ENCODE assay signal across 40 cellular contexts in genomic region chr20:59320426-59320825, GRCh38. TPM values are rescaled to one million over a fixed set of nuclear protein-coding genes. Genes with fewer than 3 reads are reported as not detected.
"Had no signal": no experiment of that assay in that cellular context is flagged by ENCODE, and none has a peak within 500 bp of the region (broad histone marks: within the 10 kb centered on the region; RNA-seq: fewer than 3 reads in every experiment).

No MANE protein-coding gene starts in this region.

- FAIRE-seq: astrocyte, bronchial epithelial cell had no signal

- DNase-seq: activated effector memory CD4-positive, alpha-beta T cell treated with anti-CD3 and anti-CD28 coated beads, Interleukin-2, amount 50 U/mL, for 16 hours; activated effector memory CD4-positive, alpha-beta T cell treated with Interleukin-2 at 50 U/mL for 16 hours; activated gamma-delta T cell; activated gamma-delta T cell treated with Interleukin-2 at 50 U/mL for 16 hours; activated naive CD4-positive, alpha-beta T cell; activated naive CD4-positive, alpha-beta T cell treated with anti-CD3 and anti-CD28 coated beads for 36 hours; activated naive CD4-positive, alpha-beta T cell treated with anti-CD3 and anti-CD28 coated beads, Interleukin-2, amount 10 ng/mL, durations not matched to agents 7 days and 5 days; activated naive CD4-positive, alpha-beta T cell treated with anti-CD3 and anti-CD28 coated beads, Interleukin-2, amount 50 U/mL, for 16 hours; activated naive CD4-positive, alpha-beta T cell treated with Interleukin-2 at 50 U/mL for 16 hours; activated naive CD8-positive, alpha-beta T cell treated with anti-CD3 and anti-CD28 coated beads for 36 hours; activated naive CD8-positive, alpha-beta T cell treated with anti-CD3 and anti-CD28 coated beads, Interleukin-2, amount 10 ng/mL, durations not matched to agents 7 days and 5 days; activated naive CD8-positive, alpha-beta T cell treated with anti-CD3 and anti-CD28 coated beads, Interleukin-2, amount 50 U/mL, for 24 hours; activated T-cell treated with anti-CD3 and anti-CD28 coated beads, Interleukin-2, amount 50 U/mL, for 1 hour; activated T-cell treated with anti-CD3 and anti-CD28 coated beads, Interleukin-2, amount 50 U/mL, for 24 hours; activated T-cell treated with anti-CD3 and anti-CD28 coated beads, Interleukin-2, amount 50 U/mL, for 4 hours; activated T-cell treated with anti-CD3 and anti-CD28 coated beads, Interleukin-2, amount 50 U/mL, for 48 hours; activated T-cell treated with anti-CD3 and anti-CD28 coated beads, Interleukin-2, amount 50 U/mL, for 72 hours; adrenal gland; amniotic stem cell; amygdala; anterior cingulate cortex; body of pancreas; brain microvascular endothelial cell; central memory CD4-positive, alpha-beta T cell; cerebellar nuclear complex had no signal

- H3K4me1 ChIP-seq: adrenal gland, ascending aorta, breast epithelium had no signal

- ATAC-seq: activated naive CD4-positive, alpha-beta T cell treated with anti-CD3 and anti-CD28 coated beads, Interleukin-2, amount 50 U/mL, for 72 hours; activated naive CD8-positive, alpha-beta T cell treated with anti-CD3 and anti-CD28 coated beads, Interleukin-2, amount 50 U/mL, for 24 hours; activated T-cell treated with anti-CD3 and anti-CD28 coated beads, Interleukin-2, amount 50 U/mL, for 4 hours; activated T-cell treated with anti-CD3 and anti-CD28 coated beads, Interleukin-2, amount 50 U/mL, for 72 hours; activated T-helper 17 cell treated with anti-CD3 and anti-CD28 coated beads, Interleukin-2, amount 50 U/mL, for 72 hours; body of pancreas had no signal

- H3K27me3 Mint-ChIP-seq: activated naive CD4-positive, alpha-beta T cell treated with anti-CD3 and anti-CD28 coated beads, Interleukin-2, amount 50 U/mL, for 24 hours; activated naive CD8-positive, alpha-beta T cell; activated naive CD8-positive, alpha-beta T cell treated with anti-CD3 and anti-CD28 coated beads for 36 hours; activated naive CD8-positive, alpha-beta T cell treated with anti-CD3 and anti-CD28 coated beads, Interleukin-2, amount 50 U/mL, for 24 hours; activated T-cell treated with anti-CD3 and anti-CD28 coated beads, Interleukin-2, amount 50 U/mL, for 24 hours; activated T-helper 17 cell treated with anti-CD3 and anti-CD28 coated beads, Interleukin-2, amount 50 U/mL, for 72 hours had no signal

- H3K4me3 ChIP-seq: adrenal gland, ascending aorta, body of pancreas, breast epithelium, cardiac muscle cell had no signal

- H3K27me3 ChIP-seq: adrenal gland, ascending aorta, body of pancreas, brain microvascular endothelial cell, breast epithelium had no signal

- H3K27ac ChIP-seq: adrenal gland, ascending aorta, body of pancreas, brain microvascular endothelial cell, breast epithelium, cardiac muscle cell had no signal

- H3K27ac Mint-ChIP-seq: activated naive CD4-positive, alpha-beta T cell treated with anti-CD3 and anti-CD28 coated beads for 36 hours; activated naive CD4-positive, alpha-beta T cell treated with anti-CD3 and anti-CD28 coated beads, Interleukin-2, amount 10 ng/mL, durations not matched to agents 7 days and 5 days; activated naive CD4-positive, alpha-beta T cell treated with anti-CD3 and anti-CD28 coated beads, Interleukin-2, amount 50 U/mL, for 24 hours; activated naive CD4-positive, alpha-beta T cell treated with anti-CD3 and anti-CD28 coated beads, Interleukin-2, amount 50 U/mL, for 72 hours; activated naive CD8-positive, alpha-beta T cell; activated naive CD8-positive, alpha-beta T cell treated with anti-CD3 and anti-CD28 coated beads for 36 hours; activated naive CD8-positive, alpha-beta T cell treated with anti-CD3 and anti-CD28 coated beads, Interleukin-2, amount 10 ng/mL, durations not matched to agents 7 days and 5 days; activated naive CD8-positive, alpha-beta T cell treated with anti-CD3 and anti-CD28 coated beads, Interleukin-2, amount 50 U/mL, for 24 hours; activated T-cell treated with anti-CD3 and anti-CD28 coated beads, Interleukin-2, amount 50 U/mL, for 24 hours; activated T-cell treated with anti-CD3 and anti-CD28 coated beads, Interleukin-2, amount 50 U/mL, for 72 hours; activated T-helper 1 cell treated with anti-CD3 and anti-CD28 coated beads, Interleukin-12 subunit alpha, Interleukin-12 subunit beta, Interleukin-2, Interleukin-4 antibody, amounts not matched to agents 30 ng/mL and 10 ng/mL and 1 ng/mL, durations not matched to agents 14 hours and 24 hours and 36 hours; activated T-helper 17 cell treated with anti-CD3 and anti-CD28 coated beads, Interleukin-2, amount 50 U/mL, for 72 hours; activated T-helper 2 cell treated with anti-CD3 and anti-CD28 coated beads, Interferon-gamma antibody, Interleukin-2, Interleukin-4, amounts not matched to agents 10 μg/mL and 5 μg/mL and 100 μg/mL, durations not matched to agents 14 hours and 24 hours and 36 hours; brain had no signal

- H3K36me3 ChIP-seq: adrenal gland, ascending aorta, brain microvascular endothelial cell, breast epithelium, cardiac muscle cell had no signal

- H3K9me3 Mint-ChIP-seq: activated naive CD4-positive, alpha-beta T cell treated with anti-CD3 and anti-CD28 coated beads for 36 hours; activated naive CD4-positive, alpha-beta T cell treated with anti-CD3 and anti-CD28 coated beads, Interleukin-2, amount 10 ng/mL, durations not matched to agents 7 days and 5 days; activated naive CD4-positive, alpha-beta T cell treated with anti-CD3 and anti-CD28 coated beads, Interleukin-2, amount 50 U/mL, for 24 hours; activated naive CD4-positive, alpha-beta T cell treated with anti-CD3 and anti-CD28 coated beads, Interleukin-2, amount 50 U/mL, for 72 hours; activated naive CD8-positive, alpha-beta T cell treated with anti-CD3 and anti-CD28 coated beads for 36 hours; activated naive CD8-positive, alpha-beta T cell treated with anti-CD3 and anti-CD28 coated beads, Interleukin-2, amount 10 ng/mL, durations not matched to agents 7 days and 5 days; activated naive CD8-positive, alpha-beta T cell treated with anti-CD3 and anti-CD28 coated beads, Interleukin-2, amount 50 U/mL, for 24 hours; activated T-cell treated with anti-CD3 and anti-CD28 coated beads, Interleukin-2, amount 50 U/mL, for 24 hours; activated T-cell treated with anti-CD3 and anti-CD28 coated beads, Interleukin-2, amount 50 U/mL, for 4 hours; activated T-cell treated with anti-CD3 and anti-CD28 coated beads, Interleukin-2, amount 50 U/mL, for 72 hours; activated T-helper 1 cell treated with anti-CD3 and anti-CD28 coated beads, Interleukin-12 subunit alpha, Interleukin-12 subunit beta, Interleukin-2, Interleukin-4 antibody, amounts not matched to agents 30 ng/mL and 10 ng/mL and 1 ng/mL, durations not matched to agents 14 hours and 24 hours and 36 hours; activated T-helper 17 cell treated with anti-CD3 and anti-CD28 coated beads, Interleukin-2, amount 50 U/mL, for 72 hours; activated T-helper 2 cell treated with anti-CD3 and anti-CD28 coated beads, Interferon-gamma antibody, Interleukin-2, Interleukin-4, amounts not matched to agents 10 μg/mL and 5 μg/mL and 100 μg/mL, durations not matched to agents 14 hours and 24 hours and 36 hours; brain; central memory CD8-positive, alpha-beta T cell had no signal

- H3K36me3 Mint-ChIP-seq: activated naive CD4-positive, alpha-beta T cell treated with anti-CD3 and anti-CD28 coated beads, Interleukin-2, amount 10 ng/mL, durations not matched to agents 7 days and 5 days; activated naive CD4-positive, alpha-beta T cell treated with anti-CD3 and anti-CD28 coated beads, Interleukin-2, amount 50 U/mL, for 24 hours; activated naive CD4-positive, alpha-beta T cell treated with anti-CD3 and anti-CD28 coated beads, Interleukin-2, amount 50 U/mL, for 72 hours; activated naive CD8-positive, alpha-beta T cell; activated naive CD8-positive, alpha-beta T cell treated with anti-CD3 and anti-CD28 coated beads for 36 hours; activated naive CD8-positive, alpha-beta T cell treated with anti-CD3 and anti-CD28 coated beads, Interleukin-2, amount 10 ng/mL, durations not matched to agents 7 days and 5 days; brain had no signal

- H3K9me3 ChIP-seq: adrenal gland, ascending aorta, body of pancreas, breast epithelium had no signal

- H3K4me1 Mint-ChIP-seq: activated naive CD4-positive, alpha-beta T cell treated with anti-CD3 and anti-CD28 coated beads, Interleukin-2, amount 10 ng/mL, durations not matched to agents 7 days and 5 days; activated naive CD4-positive, alpha-beta T cell treated with anti-CD3 and anti-CD28 coated beads, Interleukin-2, amount 50 U/mL, for 24 hours; activated naive CD8-positive, alpha-beta T cell treated with anti-CD3 and anti-CD28 coated beads for 36 hours; activated naive CD8-positive, alpha-beta T cell treated with anti-CD3 and anti-CD28 coated beads, Interleukin-2, amount 10 ng/mL, durations not matched to agents 7 days and 5 days; activated naive CD8-positive, alpha-beta T cell treated with anti-CD3 and anti-CD28 coated beads, Interleukin-2, amount 50 U/mL, for 24 hours; activated T-helper 17 cell treated with anti-CD3 and anti-CD28 coated beads, Interleukin-2, amount 50 U/mL, for 72 hours; central memory CD8-positive, alpha-beta T cell had no signal

- H3K4me3 Mint-ChIP-seq: activated naive CD4-positive, alpha-beta T cell treated with anti-CD3 and anti-CD28 coated beads for 36 hours; activated naive CD4-positive, alpha-beta T cell treated with anti-CD3 and anti-CD28 coated beads, Interleukin-2, amount 10 ng/mL, durations not matched to agents 7 days and 5 days; activated naive CD4-positive, alpha-beta T cell treated with anti-CD3 and anti-CD28 coated beads, Interleukin-2, amount 50 U/mL, for 24 hours; activated naive CD8-positive, alpha-beta T cell; activated naive CD8-positive, alpha-beta T cell treated with anti-CD3 and anti-CD28 coated beads for 36 hours; activated naive CD8-positive, alpha-beta T cell treated with anti-CD3 and anti-CD28 coated beads, Interleukin-2, amount 10 ng/mL, durations not matched to agents 7 days and 5 days; activated naive CD8-positive, alpha-beta T cell treated with anti-CD3 and anti-CD28 coated beads, Interleukin-2, amount 50 U/mL, for 24 hours; activated T-cell treated with anti-CD3 and anti-CD28 coated beads, Interleukin-2, amount 50 U/mL, for 24 hours; activated T-cell treated with anti-CD3 and anti-CD28 coated beads, Interleukin-2, amount 50 U/mL, for 4 hours; activated T-cell treated with anti-CD3 and anti-CD28 coated beads, Interleukin-2, amount 50 U/mL, for 72 hours; activated T-helper 1 cell treated with anti-CD3 and anti-CD28 coated beads, Interleukin-12 subunit alpha, Interleukin-12 subunit beta, Interleukin-2, Interleukin-4 antibody, amounts not matched to agents 30 ng/mL and 10 ng/mL and 1 ng/mL, durations not matched to agents 14 hours and 24 hours and 36 hours; activated T-helper 17 cell treated with anti-CD3 and anti-CD28 coated beads, Interleukin-2, amount 50 U/mL, for 72 hours; brain; central memory CD8-positive, alpha-beta T cell had no signal

RNA-seq across cellular contexts. Expression of gene EDN3, which starts 20.0 kb away (rescaled TPM):
- total RNA-seq: activated naive CD4-positive, alpha-beta T cell treated with anti-CD3 and anti-CD28 coated beads for 36 hours; activated naive CD8-positive, alpha-beta T cell treated with anti-CD3 and anti-CD28 coated beads for 36 hours; activated T-cell treated with anti-CD3 and anti-CD28 coated beads, Interleukin-2, amount 50 U/mL, for 4 hours; activated T-cell treated with anti-CD3 and anti-CD28 coated beads, Interleukin-2, amount 50 U/mL, for 72 hours; activated T-helper 1 cell treated with anti-CD3 and anti-CD28 coated beads, Interleukin-12 subunit alpha, Interleukin-12 subunit beta, Interleukin-2, Interleukin-4 antibody, amounts not matched to agents 30 ng/mL and 10 ng/mL and 1 ng/mL, durations not matched to agents 14 hours and 24 hours and 36 hours; activated T-helper 2 cell treated with anti-CD3 and anti-CD28 coated beads, Interferon-gamma antibody, Interleukin-2, Interleukin-4, amounts not matched to agents 10 μg/mL and 5 μg/mL and 100 μg/mL, durations not matched to agents 14 hours and 24 hours and 36 hours; aorta; ascending aorta; astrocyte; bronchial epithelial cell; cardiac muscle cell; cardiac septum had no signal
- polyA plus RNA-seq: cardiac muscle cell had no signal
